ENCODE assay signal across 16 cellular contexts in the genomic region with DNA sequence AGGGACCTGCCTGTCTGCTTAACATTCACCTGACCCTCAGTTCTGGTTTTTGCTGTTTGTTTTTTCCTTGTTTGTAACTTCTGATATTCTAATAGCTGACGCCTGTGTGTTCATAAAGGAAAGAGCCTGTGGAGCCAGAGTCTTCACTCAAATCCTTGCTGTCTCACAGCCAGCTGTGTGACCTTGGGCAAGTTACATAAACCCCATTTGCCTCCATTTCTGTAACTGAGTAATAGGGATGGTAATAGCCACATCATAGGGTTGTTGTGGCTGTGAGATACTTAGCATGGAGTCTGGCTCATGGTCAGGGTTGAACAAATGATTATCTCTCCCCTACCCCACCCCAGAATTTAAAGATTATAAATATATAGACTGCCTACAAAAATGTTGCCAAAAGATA. TPM values are rescaled to one million over a fixed set of nuclear protein-coding genes. Genes with fewer than 3 reads are reported as not detected.
A peak's percentile ranks its signal among the peaks of the same experiment; 100 is the strongest.
DNase-seq lines count a peak whose midpoint lies in the region; ATAC-seq and TF ChIP-seq lines count a peak whose summit lies in the region.
"Had no signal": no experiment of that assay in that cellular context is flagged by ENCODE, and none has a peak within 500 bp of the region (broad histone marks: within the 10 kb centered on the region; RNA-seq: fewer than 3 reads in every experiment).

No MANE protein-coding gene starts in this region.

- H3K27me3 ChIP-seq in osteoblast (ENCODE audit: insufficient read depth, low read length) (no peaks in the 10 kb centered on the region), vagina (no peaks in the 10 kb centered on the region)
- H3K27me3 ChIP-seq: upper lobe of right lung had no signal

- peak overlapping the region; percentile 11 to 32 for H3K27ac Mint-ChIP-seq in natural killer cell
- peak overlapping the region in 1 of 2 donors; percentile 76 for H3K27ac Mint-ChIP-seq in natural killer cell treated with Interleukin-12 subunit alpha and Interleukin-12 subunit beta and Interleukin-15 and Interleukin-18, amount 100 ng/mL, for 72 hours
- H3K27ac Mint-ChIP-seq in chondrocyte (ENCODE audit: unreplicated experiment) = peak overlapping the region; percentile 56

- H3K27me3 Mint-ChIP-seq in natural killer cell (ENCODE audit: low read depth in 2 of 2) = no peaks in the 10 kb centered on the region
- no peaks in the 10 kb centered on the region for H3K27me3 Mint-ChIP-seq in natural killer cell treated with Interleukin-12 subunit alpha and Interleukin-12 subunit beta and Interleukin-15 and Interleukin-18, amount 100 ng/mL, for 72 hours
- no peaks in the 10 kb centered on the region for H3K27me3 Mint-ChIP-seq in chondrocyte (ENCODE audit: low read depth)
- H3K27me3 Mint-ChIP-seq: naive thymus-derived CD4-positive, alpha-beta T cell had no signal

- H3K36me3 Mint-ChIP-seq in natural killer cell (no peaks in the 10 kb centered on the region), chondrocyte (ENCODE audit: low read depth) (peaks cover 6% of the 10 kb centered on the region)
- H3K36me3 Mint-ChIP-seq in natural killer cell treated with Interleukin-12 subunit alpha and Interleukin-12 subunit beta and Interleukin-15 and Interleukin-18, amount 100 ng/mL, for 72 hours = no peaks in the 10 kb centered on the region

- peaks cover 23% of the 10 kb centered on the region for H4K20me1 ChIP-seq in osteoblast (ENCODE audit: insufficient read depth, low read length)

- no peak overlapping the region for H3K4me3 ChIP-seq in osteoblast (ENCODE audit: insufficient read depth, low read length)
- H3K4me3 ChIP-seq in vagina = no peak overlapping the region
- H3K4me3 ChIP-seq: upper lobe of right lung had no signal

- H3K36me3 ChIP-seq in osteoblast (ENCODE audit: insufficient read depth, low read length) (no peaks in the 10 kb centered on the region), vagina (no peaks in the 10 kb centered on the region)
- H3K36me3 ChIP-seq: upper lobe of right lung had no signal

- peaks cover 57 to 63% of the 10 kb centered on the region in 2 donors for H3K4me1 Mint-ChIP-seq in natural killer cell
- H3K4me1 Mint-ChIP-seq in natural killer cell treated with Interleukin-12 subunit alpha and Interleukin-12 subunit beta and Interleukin-15 and Interleukin-18, amount 100 ng/mL, for 72 hours (ENCODE audit: low read depth in 2 of 2) = peaks cover 46 to 60% of the 10 kb centered on the region in 2 donors
- H3K4me1 Mint-ChIP-seq in chondrocyte (ENCODE audit: low read depth) = peaks cover 75% of the 10 kb centered on the region

- H3K9me3 Mint-ChIP-seq in natural killer cell (no peaks in the 10 kb centered on the region), chondrocyte (ENCODE audit: low read depth) (no peaks in the 10 kb centered on the region)
- H3K9me3 Mint-ChIP-seq in natural killer cell treated with Interleukin-12 subunit alpha and Interleukin-12 subunit beta and Interleukin-15 and Interleukin-18, amount 100 ng/mL, for 72 hours = no peaks in the 10 kb centered on the region
- H3K9me3 Mint-ChIP-seq: naive thymus-derived CD4-positive, alpha-beta T cell had no signal

- no peaks in the 10 kb centered on the region for H3K9me3 ChIP-seq in osteoblast (ENCODE audit: low read depth, low read length)
- H3K9me3 ChIP-seq in vagina = no peaks in the 10 kb centered on the region
- H3K9me3 ChIP-seq: upper lobe of right lung had no signal

- TF ChIP-seq CTCF in natural killer cell (IDR thresholded peaks at IDR 0.05) = no peak
- no peak for TF ChIP-seq CTCF in chondrocyte (IDR thresholded peaks at IDR 0.05)
- no peak for TF ChIP-seq CTCF in osteoblast (IDR thresholded peaks at IDR 0.05; ENCODE audit: extremely low read depth, low read depth, low read length)
- no peak for TF ChIP-seq CTCF in vagina (IDR thresholded peaks at IDR 0.05)

- no peak overlapping the region for H3K4me2 ChIP-seq in osteoblast (ENCODE audit: insufficient read depth, low read length)

- no peak overlapping the region for H2AFZ ChIP-seq in osteoblast (ENCODE audit: low read length)

- intact Hi-C loops in natural killer cell (cut with micrococcal nuclease) = no loop called here
- intact Hi-C loops in vagina (cut with DNase I) = no loop called here

- peaks cover 80% of the 10 kb centered on the region for H3K79me2 ChIP-seq in osteoblast (ENCODE audit: insufficient read depth, low read length)

- peaks cover 50% of the 10 kb centered on the region for H3K4me1 ChIP-seq in osteoblast (ENCODE audit: insufficient read depth, low read length)
- peaks cover 80% of the 10 kb centered on the region for H3K4me1 ChIP-seq in vagina

- H3K27ac ChIP-seq in osteoblast (ENCODE audit: low read depth, low read length) (peak overlapping the region; percentile 59), vagina (peak overlapping the region; percentile 65)

- no peak for DNase-seq in natural killer cell
- no peak for DNase-seq in natural killer cell treated with Interleukin-12 subunit alpha and Interleukin-12 subunit beta and Interleukin-15 and Interleukin-18, amount 100 ng/mL, for 72 hours (ENCODE audit: low spot score)
- no peak for DNase-seq in chondrocyte (ENCODE audit: low spot score)
- peak; percentile 71 for DNase-seq in osteoblast (ENCODE audit: insufficient read length, low spot score, missing footprints)
- no peak for DNase-seq in vagina (ENCODE audit: extremely low spot score in 2 of 2)
- no peak for DNase-seq in A172 (ENCODE audit: low spot score)
- no peak for DNase-seq in DMS79 (lab: John Stamatoyannopoulos, UW)
- DNase-seq: activated CD4-positive, alpha-beta T cell treated with anti-CD3 and anti-CD28 coated beads for 4 hours; effector CD8-positive, alpha-beta T cell; KBM-7; kidney glomerular epithelial cell; naive thymus-derived CD4-positive, alpha-beta T cell; NCI-H1694; NCI-H510A treated with DMSO at 0.1 percent for 48 hours; upper lobe of right lung had no signal

- no peak for ATAC-seq in natural killer cell
- no peak for ATAC-seq in natural killer cell treated with Interleukin-12 subunit alpha and Interleukin-12 subunit beta and Interleukin-15 and Interleukin-18, amount 100 ng/mL, for 72 hours
- ATAC-seq in GM18519 (IDR thresholded peaks at IDR 0.05; ENCODE audit: low FRiP score, unreplicated experiment) = no peak
- ATAC-seq: naive thymus-derived CD4-positive, alpha-beta T cell; upper lobe of right lung had no signal

- TF ChIP-seq POLR2A in vagina (IDR thresholded peaks at IDR 0.05) = no peak

- no peak overlapping the region for H3K4me3 Mint-ChIP-seq in natural killer cell
- no peak overlapping the region for H3K4me3 Mint-ChIP-seq in natural killer cell treated with Interleukin-12 subunit alpha and Interleukin-12 subunit beta and Interleukin-15 and Interleukin-18, amount 100 ng/mL, for 72 hours
- no peak overlapping the region for H3K4me3 Mint-ChIP-seq in chondrocyte (ENCODE audit: unreplicated experiment)
- H3K4me3 Mint-ChIP-seq: naive thymus-derived CD4-positive, alpha-beta T cell had no signal

RNA-seq across cellular contexts. Expression of a gene that starts 27.0 kb away (rescaled TPM):
- total RNA-seq in natural killer cell (10 to 100 TPM; 34.6 to 48.4 (median 47.9) TPM), chondrocyte (95.3 to 97.1 TPM (median 95.8 TPM) in 3 replicates), osteoblast (76.4 and 85.5 TPM in 2 replicates), vagina (80.8 TPM)
- 10 to 100 TPM; 21.0 to 33.1 TPM for total RNA-seq in natural killer cell treated with Interleukin-12 subunit alpha and Interleukin-12 subunit beta and Interleukin-15 and Interleukin-18, amount 100 ng/mL, for 72 hours
- 19.1 and 26.4 TPM in 2 replicates for total RNA-seq in A172 (2014; rRNA removed; shearing (Covaris generic))

RNA-seq across cellular contexts. Expression of a gene that starts 56.4 kb away (rescaled TPM):
- total RNA-seq in natural killer cell = 1 to 10 TPM; 4.8 to 8.0 (median 5.1) TPM
- 10 to 100 TPM; 13.2 to 39.6 TPM for total RNA-seq in natural killer cell treated with Interleukin-12 subunit alpha and Interleukin-12 subunit beta and Interleukin-15 and Interleukin-18, amount 100 ng/mL, for 72 hours
- 4.0 to 11.1 TPM (median 4.7 TPM) in 3 replicates for total RNA-seq in chondrocyte
- 2.9 and 3.6 TPM in 2 replicates for total RNA-seq in osteoblast
- total RNA-seq in vagina = 6.4 TPM
- 7.3 and 9.5 TPM in 2 replicates for total RNA-seq in A172 (2014; rRNA removed; shearing (Covaris generic))

RNA-seq across cellular contexts. Expression of a gene that starts 56.6 kb away (rescaled TPM):
- 1 to 10 TPM; 1.4 to 1.7 (median 1.5) TPM for total RNA-seq in natural killer cell
- total RNA-seq in natural killer cell treated with Interleukin-12 subunit alpha and Interleukin-12 subunit beta and Interleukin-15 and Interleukin-18, amount 100 ng/mL, for 72 hours = 1 to 10 TPM; 3.0 to 4.5 TPM
- total RNA-seq in chondrocyte = 12.1 to 16.5 TPM (median 13.6 TPM) in 3 replicates
- 5.3 and 5.8 TPM in 2 replicates for total RNA-seq in osteoblast
- total RNA-seq in vagina = 7.4 TPM
- 11.1 and 17.9 TPM in 2 replicates for total RNA-seq in A172 (2014; rRNA removed; shearing (Covaris generic))
